ENCODE assay signal across 8 cellular contexts in the genomic region with DNA sequence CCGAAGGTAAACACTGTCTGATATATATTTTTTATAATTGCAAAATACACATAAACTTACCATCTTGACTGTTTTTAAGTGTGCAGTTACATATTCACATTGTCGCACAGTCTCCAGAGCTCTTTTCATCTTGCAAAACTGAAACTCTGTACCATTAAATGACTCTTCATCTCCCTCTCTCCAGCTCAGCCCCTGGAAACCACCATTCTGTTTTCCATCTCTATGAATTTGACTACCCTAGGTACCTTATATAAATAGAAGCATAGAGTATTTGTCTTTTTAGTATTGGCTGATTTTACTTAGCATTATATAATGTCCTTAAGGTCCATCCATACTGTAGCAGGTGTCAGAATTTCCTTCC. TPM values are rescaled to one million over a fixed set of nuclear protein-coding genes. Genes with fewer than 3 reads are reported as not detected.
DNase-seq lines count a peak whose midpoint lies in the region; ATAC-seq lines count a peak whose summit lies in the region.
"Had no signal": no experiment of that assay in that cellular context is flagged by ENCODE, and none has a peak within 500 bp of the region (broad histone marks: within the 10 kb centered on the region; RNA-seq: fewer than 3 reads in every experiment).

No MANE protein-coding gene starts in this region.

- H3K4me3 Mint-ChIP-seq in natural killer cell treated with Interleukin-12 subunit alpha and Interleukin-12 subunit beta and Interleukin-15 and Interleukin-18, amount 100 ng/mL, for 72 hours, result peak overlapping the region; percentile 48

- peaks cover 45 to 70% of the 10 kb centered on the region in 2 donors for H3K4me1 Mint-ChIP-seq in natural killer cell treated with Interleukin-12 subunit alpha and Interleukin-12 subunit beta and Interleukin-15 and Interleukin-18, amount 100 ng/mL, for 72 hours (ENCODE audit: low read depth in 2 of 2)

- H3K27me3 Mint-ChIP-seq in natural killer cell treated with Interleukin-12 subunit alpha and Interleukin-12 subunit beta and Interleukin-15 and Interleukin-18, amount 100 ng/mL, for 72 hours, result no peaks in the 10 kb centered on the region

- peak; percentile 35 for ATAC-seq in GM18867 (IDR thresholded peaks at IDR 0.05; ENCODE audit: unreplicated experiment)
- peak; percentile 49 for ATAC-seq in GM21528 (IDR thresholded peaks at IDR 0.05; ENCODE audit: low FRiP score, unreplicated experiment)
- peak; percentile 34 for ATAC-seq in HG03457 (IDR thresholded peaks at IDR 0.05; ENCODE audit: unreplicated experiment)
- no peak for ATAC-seq in natural killer cell treated with Interleukin-12 subunit alpha and Interleukin-12 subunit beta and Interleukin-15 and Interleukin-18, amount 100 ng/mL, for 72 hours

- DNase-seq in natural killer cell treated with Interleukin-12 subunit alpha and Interleukin-12 subunit beta and Interleukin-15 and Interleukin-18, amount 100 ng/mL, for 72 hours (ENCODE audit: low spot score), result no peak
- DNase-seq in NCI-H187 treated with DMSO at 0.1 percent for 48 hours (lab: John Stamatoyannopoulos, UW) (no peak), middle frontal gyrus (ENCODE audit: extremely low spot score, low spot score) (no peak)
- no peak for DNase-seq in activated CD8-positive, alpha-beta memory T cell treated with anti-CD3 and anti-CD28 coated beads for 24 hours
- DNase-seq: NCI-H526 treated with DMSO at 0.1 percent for 48 hours had no signal

- peak overlapping the region; percentile 24 to 49 for H3K27ac Mint-ChIP-seq in natural killer cell treated with Interleukin-12 subunit alpha and Interleukin-12 subunit beta and Interleukin-15 and Interleukin-18, amount 100 ng/mL, for 72 hours

- no peaks in the 10 kb centered on the region for H3K9me3 Mint-ChIP-seq in natural killer cell treated with Interleukin-12 subunit alpha and Interleukin-12 subunit beta and Interleukin-15 and Interleukin-18, amount 100 ng/mL, for 72 hours

- no peaks in the 10 kb centered on the region for H3K36me3 Mint-ChIP-seq in natural killer cell treated with Interleukin-12 subunit alpha and Interleukin-12 subunit beta and Interleukin-15 and Interleukin-18, amount 100 ng/mL, for 72 hours

RNA-seq across cellular contexts. Expression of gene LRCH1, which starts 45.8 kb away (rescaled TPM):
- 10 to 100 TPM; 24.9 to 26.0 TPM for total RNA-seq in natural killer cell treated with Interleukin-12 subunit alpha and Interleukin-12 subunit beta and Interleukin-15 and Interleukin-18, amount 100 ng/mL, for 72 hours

Comparison
In these comparisons a context has a peak if more than half of its experiments do, and no peak if none do; other contexts are left out.
1. ATAC-seq: peak in GM18867 (single experiment), GM21528 (single experiment) and HG03457 (single experiment); none in natural killer cell treated with Interleukin-12 subunit alpha and Interleukin-12 subunit beta and Interleukin-15 and Interleukin-18, amount 100 ng/mL, for 72 hours (0 of 2).